Comparison of ENCODE assay signal across 22 cellular contexts in genomic region chr17:27280527-27280926, GRCh38. TPM values are rescaled to one million over a fixed set of nuclear protein-coding genes. Genes with fewer than 3 reads are reported as not detected.
DNase-seq lines count a peak whose midpoint lies in the region; ATAC-seq, FAIRE-seq and TF ChIP-seq lines count a peak whose summit lies in the region.
"Had no signal": no experiment of that assay in that cellular context is flagged by ENCODE, and none has a peak within 500 bp of the region (broad histone marks: within the 10 kb centered on the region; RNA-seq: fewer than 3 reads in every experiment).

No MANE protein-coding gene starts in this region.

- H3K14ac ChIP-seq in trophoblast cell (ENCODE audit: low read length) = no peak overlapping the region

- H3K79me1 ChIP-seq in trophoblast cell (ENCODE audit: low read length) = peaks cover 5% of the 10 kb centered on the region

- no peak overlapping the region for H3K23ac ChIP-seq in trophoblast cell (ENCODE audit: low read length)

- H3K18ac ChIP-seq in trophoblast cell (ENCODE audit: low read length) = no peak overlapping the region

- H2AK5ac ChIP-seq in trophoblast cell (ENCODE audit: low read length) = no peak overlapping the region

- in situ Hi-C loops in K562 (cut with MboI) (no loop called here), GM13976 (cut with MboI; ENCODE audit: low sequenced_read_pairs, unreplicated experiment) (loop anchor here (25.0 kb wide), 1 partner anchor 182 kb away; the partner anchor contains the start of gene KSR1)

- ATAC-seq in K562 (peak; percentile 50), GM18870 (IDR thresholded peaks at IDR 0.05; ENCODE audit: unreplicated experiment) (no peak)
- ATAC-seq: CD8-positive, alpha-beta T cell; GM12878 had no signal

- peaks cover 5% of the 10 kb centered on the region in 2 experiments; a peak in 2 of 5 replicates for H3K4me1 ChIP-seq in K562 (replicated peaks in 1 of 2; ENCODE audit: control insufficient read depth in 2 of 2, insufficient read depth in 2 of 2, low read length in 2 of 2)
- H3K4me1 ChIP-seq in endodermal cell (ENCODE audit: control insufficient read depth, insufficient read depth, low read length) = peaks cover 3% of the 10 kb centered on the region
- H3K4me1 ChIP-seq in trophoblast cell (ENCODE audit: control insufficient read depth in 1 of 2, insufficient read depth in 2 of 2, low read length in 2 of 2) = peaks cover 4 to 5% of the 10 kb centered on the region in 2 experiments
- no peaks in the 10 kb centered on the region for H3K4me1 ChIP-seq in ascending aorta
- H3K4me1 ChIP-seq: BE2C had no signal

- H3K9me3 Mint-ChIP-seq in CD14-positive monocyte (no peaks in the 10 kb centered on the region), endodermal cell (no peaks in the 10 kb centered on the region)
- H3K9me3 Mint-ChIP-seq: CD4-positive, alpha-beta T cell; CD8-positive, alpha-beta T cell had no signal

- no peak for TF ChIP-seq POLR2A in K562 (conservative IDR thresholded peaks at IDR 0.05)

- no peak overlapping the region for H3K9ac ChIP-seq in K562 (ENCODE audit: insufficient read depth in 1 of 2, low read depth in 2 of 2, low read length in 2 of 2)
- no peak overlapping the region for H3K9ac ChIP-seq in endodermal cell (ENCODE audit: extremely low read depth, low read length, poor library complexity, severe bottlenecking)
- H3K9ac ChIP-seq in trophoblast cell (ENCODE audit: low read length) = no peak overlapping the region
- H3K9ac ChIP-seq: BLaER1 had no signal

- intact Hi-C loops in CD14-positive monocyte (cut with micrococcal nuclease) (loop anchor here (2.0 to 5.0 kb wide), 2 partner anchors 14 to 33 kb away; partner anchors contain the start of gene WSB1 (in 1 of the 2)), K562 (cut with micrococcal nuclease) (no loop called here), ascending aorta (cut with DNase I) (no loop called here)

- no peak overlapping the region for H3K4ac ChIP-seq in trophoblast cell (ENCODE audit: low read depth, low read length)

- no peak overlapping the region for H2BK120ac ChIP-seq in trophoblast cell (ENCODE audit: insufficient read depth, low read length, poor library complexity)

- H3K27ac ChIP-seq in K562 (ENCODE audit: extremely low read depth, low read depth, low read length) = no peak overlapping the region
- no peak overlapping the region for H3K27ac ChIP-seq in endodermal cell (ENCODE audit: low read depth, low read length)
- H3K27ac ChIP-seq in trophoblast cell (ENCODE audit: low read depth, low read length) = no peak overlapping the region
- H3K27ac ChIP-seq in ascending aorta = no peak overlapping the region
- H3K27ac ChIP-seq: BLaER1 had no signal

- H3K4me1 Mint-ChIP-seq in CD14-positive monocyte (peaks cover 73% of the 10 kb centered on the region), endodermal cell (peaks cover 26% of the 10 kb centered on the region)

- H2BK12ac ChIP-seq in trophoblast cell (ENCODE audit: low read length) = no peak overlapping the region

- 27% methylated on average over 10 of the region's 10 CpGs for WGBS in K562 (ENCODE audit: insufficient coverage, low coverage, missing lambda C conversion rate)
- 91 to 95% methylated on average over 8 to 10 of the region's 10 CpGs for WGBS in endodermal cell (ENCODE audit: insufficient coverage in 1 of 2, insufficient read length in 1 of 2), 2 experiments
- WGBS in trophoblast cell (ENCODE audit: extremely low coverage, insufficient coverage, insufficient read length) = no CpG with 5 or more reads among the region's 10 CpGs

- TF ChIP-seq EP300 in K562 (IDR thresholded peaks at IDR 0.05; ENCODE audit: low read length) = no peak

- no TSS peak for BruUV-seq in K562 (replicated peaks; lab: Mats Ljungman, UMichigan)

- no peak for DNase-seq in CD14-positive monocyte (ENCODE audit: low spot score)
- DNase-seq in K562 (ENCODE audit: extremely low read depth in 1 of 4, low spot score in 3 of 4) = peak in 1 of 4 experiments; percentile 20
- no peak for DNase-seq in endodermal cell
- peak; percentile 93 to 94 for DNase-seq in trophoblast cell
- no peak for DNase-seq in ascending aorta (ENCODE audit: low spot score in 2 of 2)
- no peak for DNase-seq in GM13976 (ENCODE audit: low spot score)
- DNase-seq: 8988T; ACHN; BE2C; C1 segment of cervical spinal cord; Caco-2; Calu3; CD4-positive, alpha-beta T cell; CD8-positive, alpha-beta T cell; DMS79 treated with DMSO at 0.1 percent for 48 hours; GDM1 had no signal

- H3K79me2 ChIP-seq in K562 (ENCODE audit: control insufficient read depth, insufficient read depth, low read length) (no peaks in the 10 kb centered on the region), trophoblast cell (ENCODE audit: control insufficient read depth, insufficient read depth, low read length, poor library complexity) (no peaks in the 10 kb centered on the region)

- no peaks in the 10 kb centered on the region for H3K36me3 ChIP-seq in K562 (ENCODE audit: control insufficient read depth, insufficient read depth, low read length)
- no peaks in the 10 kb centered on the region for H3K36me3 ChIP-seq in endodermal cell (ENCODE audit: control insufficient read depth, insufficient read depth, low read length)
- no peaks in the 10 kb centered on the region for H3K36me3 ChIP-seq in trophoblast cell (ENCODE audit: control insufficient read depth in 1 of 2, insufficient read depth in 2 of 2, low read length in 2 of 2)
- no peaks in the 10 kb centered on the region for H3K36me3 ChIP-seq in ascending aorta
- H3K36me3 ChIP-seq: BE2C, BLaER1 had no signal

- POLR2A ChIA-PET in K562 (lab: Yijun Ruan, JAX) = interaction anchor here (0.8 to 2.2 kb wide), 2 partner anchors 11 to 14 kb away, joined by 6 to 10 read pairs; partner anchors contain the start of gene WSB1

- H2AFZ ChIP-seq in K562 (ENCODE audit: low read depth, low read length) (peak overlapping the region; percentile 5; the same call in 1 of the 2 replicates), trophoblast cell (ENCODE audit: insufficient read depth, low read length, poor library complexity) (no peak overlapping the region)

- no peaks in the 10 kb centered on the region for H3K27me3 Mint-ChIP-seq in CD14-positive monocyte (ENCODE audit: low read depth in 3 of 3)
- no peaks in the 10 kb centered on the region for H3K27me3 Mint-ChIP-seq in endodermal cell (ENCODE audit: insufficient read depth)
- H3K27me3 Mint-ChIP-seq: CD4-positive, alpha-beta T cell had no signal

- no peak for TF ChIP-seq RAD21 in K562 (CRISPR knock-in tag; conservative IDR thresholded peaks at IDR 0.05 in 1 of 2, IDR thresholded peaks at IDR 0.05 in 1 of 2)

- H3K4me2 ChIP-seq in K562 (ENCODE audit: insufficient read depth, low read length) = no peak overlapping the region
- no peak overlapping the region for H3K4me2 ChIP-seq in trophoblast cell (ENCODE audit: low read length)
- H3K4me2 ChIP-seq: BLaER1 had no signal

- no peaks in the 10 kb centered on the region for H4K20me1 ChIP-seq in K562 (replicated peaks; ENCODE audit: control insufficient read depth, insufficient read depth, low read length)
- H4K20me1 ChIP-seq: BLaER1 had no signal

- H3K36me3 Mint-ChIP-seq in CD14-positive monocyte = no peaks in the 10 kb centered on the region
- H3K36me3 Mint-ChIP-seq in endodermal cell (ENCODE audit: low read depth) = no peaks in the 10 kb centered on the region
- H3K36me3 Mint-ChIP-seq: CD8-positive, alpha-beta T cell had no signal

- peak overlapping the region in 1 of 2 donors; percentile 26 for H3K4me3 Mint-ChIP-seq in CD14-positive monocyte
- no peak overlapping the region for H3K4me3 Mint-ChIP-seq in endodermal cell
- H3K4me3 Mint-ChIP-seq: CD4-positive, alpha-beta T cell; CD8-positive, alpha-beta T cell had no signal

- no peaks in the 10 kb centered on the region for H3K9me1 ChIP-seq in K562 (ENCODE audit: control insufficient read depth, insufficient read depth, low read length)

- H3K4me3 ChIP-seq in K562 (no peak overlapping the region), endodermal cell (ENCODE audit: low read length) (no peak overlapping the region), trophoblast cell (ENCODE audit: low read depth, low read length) (no peak overlapping the region), ascending aorta (no peak overlapping the region)
- H3K4me3 ChIP-seq: BLaER1, GM12878 had no signal

- no peaks in the 10 kb centered on the region for H3K9me3 ChIP-seq in K562 (replicated peaks; ENCODE audit: control insufficient read depth, insufficient read depth, low read depth, low read length)
- no peaks in the 10 kb centered on the region for H3K9me3 ChIP-seq in endodermal cell (ENCODE audit: control insufficient read depth, low read length)
- peaks cover 3% of the 10 kb centered on the region for H3K9me3 ChIP-seq in trophoblast cell (ENCODE audit: insufficient read depth, low read depth, low read length)
- no peaks in the 10 kb centered on the region for H3K9me3 ChIP-seq in ascending aorta
- H3K9me3 ChIP-seq: BE2C, BLaER1, Caco-2 had no signal

- no peak for FAIRE-seq in K562 (lab: Jason Lieb, UNC)
- FAIRE-seq: A204.1, D721Med, GM12878, GM12892 had no signal

- H3K27ac Mint-ChIP-seq in CD14-positive monocyte = peak overlapping the region in 6 of 7 donors; percentile 59 to 98 (median 95)
- no peak overlapping the region for H3K27ac Mint-ChIP-seq in endodermal cell
- H3K27ac Mint-ChIP-seq: CD4-positive, alpha-beta T cell; CD8-positive, alpha-beta T cell had no signal

- H4K12ac ChIP-seq in trophoblast cell (ENCODE audit: low read depth, low read length) = no peak overlapping the region

- H3K27me3 ChIP-seq in K562 (ENCODE audit: control insufficient read depth in 2 of 2, insufficient read depth in 2 of 2, low read length in 2 of 2) = no peaks in the 10 kb centered on the region
- no peaks in the 10 kb centered on the region for H3K27me3 ChIP-seq in endodermal cell (ENCODE audit: control insufficient read depth, insufficient read depth, low read length, poor library complexity, severe bottlenecking)
- no peaks in the 10 kb centered on the region for H3K27me3 ChIP-seq in trophoblast cell (ENCODE audit: insufficient read depth, low read length)
- no peaks in the 10 kb centered on the region for H3K27me3 ChIP-seq in ascending aorta
- H3K27me3 ChIP-seq: BE2C, BLaER1 had no signal

- CTCF ChIA-PET in K562 (lab: Yijun Ruan, JAX; ENCODE audit: low intra/inter-chr PET ratio) = no interaction called here

- no peak overlapping the region for H2BK5ac ChIP-seq in trophoblast cell (ENCODE audit: low read depth, low read length, poor library complexity)

- H4K91ac ChIP-seq in trophoblast cell (ENCODE audit: low read depth, low read length) = no peak overlapping the region

- no peak overlapping the region for H4K8ac ChIP-seq in trophoblast cell (ENCODE audit: low read depth, low read length)

- TF ChIP-seq CTCF in CD14-positive monocyte (IDR thresholded peaks at IDR 0.05) (no peak), K562 (IDR thresholded peaks at IDR 0.05 in 2 of 3, conservative IDR thresholded peaks at IDR 0.05 in 1 of 3; ENCODE audit: insufficient read depth in 2 of 3, low read depth in 1 of 3, low read length in 3 of 3) (no peak), endodermal cell (conservative IDR thresholded peaks at IDR 0.05) (peak; percentile 21), ascending aorta (IDR thresholded peaks at IDR 0.05) (no peak), GM13976 (IDR thresholded peaks at IDR 0.05; ENCODE audit: borderline replicate concordance, control extremely low read depth, extremely low read depth, insufficient read depth, missing control alignments) (no peak)

RNA-seq across cellular contexts. Expression of gene WSB1, which starts 13.4 kb away (rescaled TPM):
- polyA plus RNA-seq in CD14-positive monocyte (100 to 1,000 TPM; 220 to 368 TPM), K562 (2011; rRNA removed) (164 and 229 TPM in 2 replicates), K562 (2014; fragmentation: Illumina TruSeq; extraction: Trizol) (81.1 and 94.7 TPM in 2 replicates), K562 (2014; fragmentation: Nextera tagmentation; extraction: Ambion mirVana) (10 to 100 TPM; 22.8 to 29.8 TPM), K562 (2014; rRNA removed) (118 and 163 TPM in 2 replicates)
- total RNA-seq in K562 (2011; cell fraction: chromatin; rRNA removed; ENCODE audit: low replicate concordance) = 209 and 630 TPM in 2 replicates
- total RNA-seq in K562 (2011; cell fraction: nucleolus; rRNA removed) = 107 and 151 TPM in 2 replicates
- 261 and 301 TPM in 2 replicates for total RNA-seq in K562 (2011; cell fraction: nucleoplasm; rRNA removed)
- total RNA-seq in K562 (2014; rRNA removed) (51.1 and 51.8 TPM in 2 replicates), K562 (2014; rRNA removed; fragmentation: Illumina TruSeq; extraction: Trizol) (91.0 and 106 TPM in 2 replicates), K562 (2015; rRNA removed; fragmentation: Illumina TruSeq; extraction: Trizol) (68.1 and 75.0 TPM in 2 replicates), K562 (2021) (91.7 and 100 TPM in 2 replicates), endodermal cell (100 to 1,000 TPM; 236 to 270 TPM), ascending aorta (176 TPM)
- 131 and 284 TPM in 2 replicates for polyA plus RNA-seq in K562 (2011; cell fraction: cytosol; rRNA removed)
- polyA plus RNA-seq in K562 (2011; cell fraction: nucleus; rRNA removed) = 372 and 557 TPM in 2 replicates
- polyA plus RNA-seq in K562 (2012) = 64.3 and 80.1 TPM in 2 replicates
- polyA minus RNA-seq in K562 (2011; rRNA and poly(A)+ RNA removed) = 83.8 and 95.9 TPM in 2 replicates
- polyA minus RNA-seq in K562 (2011; cell fraction: cytosol; rRNA and poly(A)+ RNA removed) = 38.2 and 47.6 TPM in 2 replicates
- polyA minus RNA-seq in K562 (2011; cell fraction: nucleus; rRNA and poly(A)+ RNA removed) = 92.9 and 111 TPM in 2 replicates
- polyA plus RNA-seq in endodermal cell (2013, experiment 1 of 2) = 364 TPM
- polyA plus RNA-seq in endodermal cell (2013, experiment 2 of 2) = 298 TPM
- 193 and 206 TPM in 2 replicates for polyA plus RNA-seq in trophoblast cell (2013)

Comparison
In these comparisons a context has a peak if more than half of its experiments do, and no peak if none do; other contexts are left out.
1. DNase-seq: peak in trophoblast cell (2 of 2); none in CD14-positive monocyte (single experiment), endodermal cell (single experiment), ascending aorta (0 of 2) and GM13976 (single experiment).
2. intact Hi-C loops: an anchor here in CD14-positive monocyte (2.0 to 5.0 kb wide); none called in K562 and ascending aorta.